In the genomic region with DNA sequence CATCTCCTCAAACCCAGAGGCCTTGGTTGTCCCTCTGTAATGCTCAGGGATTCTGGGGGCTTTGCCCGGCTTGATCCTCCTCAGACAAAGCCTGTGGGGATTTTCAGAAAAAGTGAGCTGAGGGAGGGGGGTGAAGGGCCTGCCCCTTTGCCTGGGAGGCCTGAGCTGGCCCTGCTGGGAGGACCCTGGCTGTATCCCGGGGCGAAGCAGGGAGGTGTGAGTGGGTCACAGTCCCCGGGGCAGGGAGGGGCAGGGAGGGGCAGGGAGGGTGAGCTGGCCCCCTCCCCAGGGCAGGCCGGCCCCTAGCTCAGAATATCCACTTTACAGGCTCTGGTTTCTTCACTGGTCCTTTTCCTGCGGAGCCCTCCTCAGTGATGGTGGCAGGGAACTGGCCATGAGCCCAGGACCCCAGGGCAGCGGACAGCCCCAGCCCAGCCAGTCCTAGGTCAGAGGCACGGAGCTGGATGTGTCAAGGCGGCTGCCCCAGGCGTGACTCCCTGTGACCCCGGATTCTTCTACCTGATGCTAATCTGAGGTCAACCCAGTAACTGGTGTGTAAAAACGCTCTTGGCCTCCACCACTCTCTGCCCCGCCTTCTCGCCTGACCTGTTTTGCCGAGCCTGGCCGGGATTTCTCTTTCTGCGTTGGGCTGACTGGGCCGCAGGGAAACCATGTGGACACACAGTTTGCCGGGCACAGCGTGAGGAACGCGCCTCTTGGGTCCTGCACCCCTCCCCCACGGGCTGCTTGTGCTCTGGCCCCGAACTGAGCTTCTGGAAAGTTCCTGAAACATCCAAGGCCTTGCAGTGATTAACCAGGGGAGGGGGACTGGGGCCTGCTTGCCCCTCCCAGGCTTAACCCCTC, we compare ENCODE assay signal across 9 cellular contexts. TPM values are rescaled to one million over a fixed set of nuclear protein-coding genes. Genes with fewer than 3 reads are reported as not detected.
A peak's percentile ranks its signal among the peaks of the same experiment; 100 is the strongest.
DNase-seq lines count a peak whose midpoint lies in the region; ATAC-seq and TF ChIP-seq lines count a peak whose summit lies in the region.
"Had no signal": no experiment of that assay in that cellular context is flagged by ENCODE, and none has a peak within 500 bp of the region (broad histone marks: within the 10 kb centered on the region; RNA-seq: fewer than 3 reads in every experiment).

No MANE protein-coding gene starts in this region.

- no peaks in the 10 kb centered on the region for H3K27me3 ChIP-seq in mucosa of stomach (ENCODE audit: control insufficient read depth, insufficient read depth, low read length)

- TF ChIP-seq CTCF in 22Rv1 (IDR thresholded peaks at IDR 0.05): no peak

- ATAC-seq in esophagus mucosa: peak; percentile 16
- ATAC-seq in GM19351 (IDR thresholded peaks at IDR 0.05; ENCODE audit: unreplicated experiment): no peak

- peak overlapping the region; percentile 45 for H3K9ac ChIP-seq in mucosa of stomach (ENCODE audit: low read length)

- peak; percentile 50 for DNase-seq in NCI-H82 treated with DMSO at 0.1 percent for 48 hours (lab: John Stamatoyannopoulos, UW; ENCODE audit: unreplicated experiment)
- no peak for DNase-seq in DMS79 (lab: John Stamatoyannopoulos, UW)
- no peak for DNase-seq in stimulated activated CD4-positive, alpha-beta T cell treated with anti-CD3 and anti-CD28 coated beads, Interleukin-4, amount 100 ng/mL, for 1 hour
- DNase-seq in NCI-H187 (lab: John Stamatoyannopoulos, UW): no peak
- DNase-seq: activated CD8-positive, alpha-beta memory T cell treated with anti-CD3 and anti-CD28 coated beads for 24 hours had no signal

- H3K4me3 ChIP-seq in mucosa of stomach (ENCODE audit: low read length): no peak overlapping the region

- peak overlapping the region; percentile 97 for H3K27ac ChIP-seq in 22Rv1

- H3K36me3 ChIP-seq in mucosa of stomach (ENCODE audit: control insufficient read depth, insufficient read depth, low read length): no peaks in the 10 kb centered on the region

- peaks cover 74% of the 10 kb centered on the region for H3K4me1 ChIP-seq in mucosa of stomach (ENCODE audit: control insufficient read depth, insufficient read depth, low read length)

- H3K9me3 ChIP-seq in mucosa of stomach (ENCODE audit: control insufficient read depth, low read length): no peaks in the 10 kb centered on the region

RNA-seq across cellular contexts. Expression of gene FASN, which starts 5.8 kb away (rescaled TPM):
- total RNA-seq in esophagus mucosa: 352 TPM

RNA-seq across cellular contexts. Expression of gene DUS1L, which starts 38.2 kb away (rescaled TPM):
- total RNA-seq in esophagus mucosa: 78.4 TPM

RNA-seq across cellular contexts. Expression of gene GPS1, which starts 52.1 kb away (rescaled TPM):
- total RNA-seq in esophagus mucosa: 59.3 TPM

RNA-seq across cellular contexts. Expression of gene RFNG, which starts 52.2 kb away (rescaled TPM):
- total RNA-seq in esophagus mucosa: 21.6 TPM
